19 cellular contexts compared by ENCODE assay signal in the genomic region with DNA sequence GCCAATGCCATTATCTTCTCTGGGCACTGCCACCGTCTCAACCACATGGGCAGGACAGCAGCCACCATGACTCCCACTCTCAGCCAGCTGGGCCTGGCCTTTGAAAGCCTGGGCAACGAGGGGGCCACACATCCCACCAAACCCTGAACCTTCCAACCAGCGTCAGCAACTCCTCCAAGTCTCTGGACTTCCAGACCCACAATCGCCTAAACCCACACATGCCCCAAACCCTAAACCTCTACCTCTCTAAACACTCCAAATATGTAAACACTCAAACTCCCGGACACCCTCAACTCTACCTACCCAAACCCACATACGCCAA. TPM values are rescaled to one million over a fixed set of nuclear protein-coding genes. Genes with fewer than 3 reads are reported as not detected.
DNase-seq lines count a peak whose midpoint lies in the region; ATAC-seq, FAIRE-seq and TF ChIP-seq lines count a peak whose summit lies in the region.
"Had no signal": no experiment of that assay in that cellular context is flagged by ENCODE, and none has a peak within 500 bp of the region (broad histone marks: within the 10 kb centered on the region; RNA-seq: fewer than 3 reads in every experiment).

No MANE protein-coding gene starts in this region.

- TF ChIP-seq POLR2A in K562 (conservative IDR thresholded peaks at IDR 0.05) (no peak), gastrocnemius medialis (IDR thresholded peaks at IDR 0.05) (no peak)

- no TSS peak for BruUV-seq in K562 (replicated peaks; lab: Mats Ljungman, UMichigan)

- H3K27ac Mint-ChIP-seq in activated CD8-positive, alpha-beta memory T cell treated with anti-CD3 and anti-CD28 coated beads, Interleukin-2, amount 10 ng/mL, durations not matched to agents 7 days and 5 days, result no peak overlapping the region
- H3K27ac Mint-ChIP-seq: activated CD4-positive, alpha-beta T cell treated with anti-CD3 and anti-CD28 coated beads for 36 hours; activated naive CD8-positive, alpha-beta T cell treated with anti-CD3 and anti-CD28 coated beads, Interleukin-2, amount 50 U/mL, for 24 hours; activated T-helper 2 cell treated with anti-CD3 and anti-CD28 coated beads, Interferon-gamma antibody, Interleukin-2, Interleukin-4, amounts not matched to agents 10 μg/mL and 5 μg/mL and 100 μg/mL, durations not matched to agents 14 hours and 24 hours and 36 hours had no signal

- H3K4me1 ChIP-seq in BLaER1 treated with 17β-estradiol and CSF1 and Interleukin-3, amounts not matched to agents 10 nM and 100 nM, result peaks cover 46 to 60% (median 54%) of the 10 kb centered on the region in 10 experiments
- peaks cover 38 to 39% of the 10 kb centered on the region in 2 experiments for H3K4me1 ChIP-seq in K562 (replicated peaks in 1 of 2; ENCODE audit: control insufficient read depth in 2 of 2, insufficient read depth in 2 of 2, low read length in 2 of 2)
- peaks cover 16% of the 10 kb centered on the region for H3K4me1 ChIP-seq in hepatocyte (ENCODE audit: insufficient read depth)
- no peaks in the 10 kb centered on the region for H3K4me1 ChIP-seq in psoas muscle
- H3K4me1 ChIP-seq in gastrocnemius medialis, result no peaks in the 10 kb centered on the region

- H3K27ac ChIP-seq in BLaER1 treated with 17β-estradiol and CSF1 and Interleukin-3, amounts not matched to agents 10 nM and 100 nM, result peak overlapping the region in 8 of 11 experiments; percentile 62 to 77 (median 72); a peak in 15 of 22 replicates
- H3K27ac ChIP-seq in K562 (ENCODE audit: extremely low read depth, low read depth, low read length) (no peak overlapping the region), hepatocyte (no peak overlapping the region), psoas muscle (no peak overlapping the region), gastrocnemius medialis (no peak overlapping the region)
- H3K27ac ChIP-seq: KMS-11, thoracic aorta had no signal

- in situ Hi-C loops in K562 (cut with MboI), result no loop called here
- in situ Hi-C loops in gastrocnemius medialis (cut with MboI; ENCODE audit: low sequenced_read_pairs in 4 of 4), result no loop called here

- peaks cover 2% of the 10 kb centered on the region for H3K27me3 Mint-ChIP-seq in activated CD8-positive, alpha-beta memory T cell treated with anti-CD3 and anti-CD28 coated beads, Interleukin-2, amount 10 ng/mL, durations not matched to agents 7 days and 5 days

- peaks cover 0 to 33% (median 5%) of the 10 kb centered on the region in 11 experiments; a peak in 11 of 22 replicates for H3K36me3 ChIP-seq in BLaER1 treated with 17β-estradiol and CSF1 and Interleukin-3, amounts not matched to agents 10 nM and 100 nM
- H3K36me3 ChIP-seq in K562 (ENCODE audit: control insufficient read depth, insufficient read depth, low read length) (no peaks in the 10 kb centered on the region), hepatocyte (replicated peaks; ENCODE audit: insufficient read depth, low read depth) (no peaks in the 10 kb centered on the region), psoas muscle (ENCODE audit: insufficient read depth in 1 of 2, low read depth in 1 of 2) (no peaks in the 10 kb centered on the region), gastrocnemius medialis (no peaks in the 10 kb centered on the region)
- H3K36me3 ChIP-seq: thoracic aorta had no signal

- H3K27me3 ChIP-seq in BLaER1 treated with 17β-estradiol and CSF1 and Interleukin-3, amounts not matched to agents 10 nM and 100 nM, result no peaks in the 10 kb centered on the region
- H3K27me3 ChIP-seq in K562 (ENCODE audit: control insufficient read depth in 2 of 2, insufficient read depth in 2 of 2, low read length in 2 of 2), result no peaks in the 10 kb centered on the region
- H3K27me3 ChIP-seq in hepatocyte, result no peaks in the 10 kb centered on the region
- peaks cover 0 to 17% (median 3%) of the 10 kb centered on the region in 3 donors for H3K27me3 ChIP-seq in psoas muscle (ENCODE audit: insufficient read depth in 3 of 3, low read length in 2 of 3)
- peaks cover 0 to 2% (median 0%) of the 10 kb centered on the region in 3 donors for H3K27me3 ChIP-seq in gastrocnemius medialis

- 39% methylated on average over 6 of the region's 6 CpGs for WGBS in K562 (ENCODE audit: insufficient coverage, low coverage, missing lambda C conversion rate)
- WGBS in hepatocyte (ENCODE audit: low lambda C conversion rate, missing lambda C conversion rate), result 84% methylated on average over 6 of the region's 6 CpGs
- WGBS in psoas muscle, 3 donors, result 57 to 63% (median 61%) methylated on average over 6 of the region's 6 CpGs

- no peak overlapping the region for H3K4me3 Mint-ChIP-seq in activated CD8-positive, alpha-beta memory T cell treated with anti-CD3 and anti-CD28 coated beads, Interleukin-2, amount 10 ng/mL, durations not matched to agents 7 days and 5 days
- H3K4me3 Mint-ChIP-seq: activated CD4-positive, alpha-beta T cell treated with anti-CD3 and anti-CD28 coated beads for 36 hours; activated naive CD8-positive, alpha-beta T cell treated with anti-CD3 and anti-CD28 coated beads, Interleukin-2, amount 50 U/mL, for 24 hours had no signal

- H3K9me1 ChIP-seq in K562 (ENCODE audit: control insufficient read depth, insufficient read depth, low read length), result no peaks in the 10 kb centered on the region

- no peak for TF ChIP-seq EP300 in K562 (IDR thresholded peaks at IDR 0.05; ENCODE audit: low read length)

- H3K4me3 ChIP-seq in BLaER1 treated with 17β-estradiol and CSF1 and Interleukin-3, amounts not matched to agents 10 nM and 100 nM, result peak overlapping the region in 7 of 10 experiments; percentile 46 to 70 (median 58); a peak in 13 of 20 replicates
- H3K4me3 ChIP-seq in K562 (no peak overlapping the region), hepatocyte (no peak overlapping the region), psoas muscle (peak overlapping the region; percentile 48), gastrocnemius medialis (peak overlapping the region in 1 of 4 donors; percentile 8)
- H3K4me3 ChIP-seq: thoracic aorta had no signal

- H3K9ac ChIP-seq in BLaER1 treated with 17β-estradiol and CSF1 and Interleukin-3, amounts not matched to agents 10 nM and 100 nM, result peak overlapping the region in 6 of 11 experiments; percentile 33 to 72 (median 68); a peak in 8 of 22 replicates
- H3K9ac ChIP-seq in K562 (ENCODE audit: insufficient read depth in 1 of 2, low read depth in 2 of 2, low read length in 2 of 2), result peak overlapping the region in 1 of 2 experiments; percentile 78; a peak in 3 of 4 replicates
- H3K9ac ChIP-seq: KMS-11 had no signal

- H3K79me2 ChIP-seq in K562 (ENCODE audit: control insufficient read depth, insufficient read depth, low read length) (no peaks in the 10 kb centered on the region), hepatocyte (no peaks in the 10 kb centered on the region)

- H3K9me3 ChIP-seq in BLaER1 treated with 17β-estradiol and CSF1 and Interleukin-3, amounts not matched to agents 10 nM and 100 nM (replicated peaks in 1 of 11), result no peaks in the 10 kb centered on the region
- H3K9me3 ChIP-seq in K562 (replicated peaks; ENCODE audit: control insufficient read depth, insufficient read depth, low read depth, low read length) (no peaks in the 10 kb centered on the region), hepatocyte (ENCODE audit: low read depth) (no peaks in the 10 kb centered on the region), psoas muscle (no peaks in the 10 kb centered on the region), gastrocnemius medialis (no peaks in the 10 kb centered on the region)
- H3K9me3 ChIP-seq: thoracic aorta had no signal

- H3K36me3 Mint-ChIP-seq in activated CD8-positive, alpha-beta memory T cell treated with anti-CD3 and anti-CD28 coated beads, Interleukin-2, amount 10 ng/mL, durations not matched to agents 7 days and 5 days, result no peaks in the 10 kb centered on the region

- FAIRE-seq in K562 (lab: Jason Lieb, UNC), result no peak

- TF ChIP-seq CTCF in K562 (IDR thresholded peaks at IDR 0.05 in 2 of 3, conservative IDR thresholded peaks at IDR 0.05 in 1 of 3; ENCODE audit: insufficient read depth in 2 of 3, low read depth in 1 of 3, low read length in 3 of 3) (no peak), hepatocyte (IDR thresholded peaks at IDR 0.05; ENCODE audit: poor library complexity) (no peak), psoas muscle (IDR thresholded peaks at IDR 0.05) (no peak), omental fat pad (IDR thresholded peaks at IDR 0.05) (no peak), gastrocnemius medialis (IDR thresholded peaks at IDR 0.05 in 4 of 5, conservative IDR thresholded peaks at IDR 0.05 in 1 of 5) (no peak)

- intact Hi-C loops in K562 (cut with micrococcal nuclease), result loop anchor here (2.0 kb wide), 1 partner anchor 17 kb away; the partner anchor contains the start of gene GPR108
- intact Hi-C loops in psoas muscle (cut with DNase I), result no loop called here
- intact Hi-C loops in gastrocnemius medialis (cut with DNase I; ENCODE audit: low total_unique reads), result no loop called here

- H3K9me2 ChIP-seq in hepatocyte (replicated peaks; ENCODE audit: insufficient read depth), result no peaks in the 10 kb centered on the region

- peaks cover 38% of the 10 kb centered on the region for H3K4me1 Mint-ChIP-seq in activated CD8-positive, alpha-beta memory T cell treated with anti-CD3 and anti-CD28 coated beads, Interleukin-2, amount 10 ng/mL, durations not matched to agents 7 days and 5 days

- peaks cover 6% of the 10 kb centered on the region for H3K9me3 Mint-ChIP-seq in activated CD8-positive, alpha-beta memory T cell treated with anti-CD3 and anti-CD28 coated beads, Interleukin-2, amount 10 ng/mL, durations not matched to agents 7 days and 5 days (ENCODE audit: low read depth)
- H3K9me3 Mint-ChIP-seq: activated T-helper 2 cell treated with anti-CD3 and anti-CD28 coated beads, Interferon-gamma antibody, Interleukin-2, Interleukin-4, amounts not matched to agents 10 μg/mL and 5 μg/mL and 100 μg/mL, durations not matched to agents 14 hours and 24 hours and 36 hours had no signal

- POLR2A ChIA-PET in K562 (lab: Yijun Ruan, JAX), result no interaction called here

- no peak for ATAC-seq in K562
- no peak for ATAC-seq in psoas muscle
- ATAC-seq in omental fat pad (ENCODE audit: low FRiP score), result no peak
- no peak for ATAC-seq in HG02840 (IDR thresholded peaks at IDR 0.05; ENCODE audit: low FRiP score, unreplicated experiment)
- no peak for ATAC-seq in gastrocnemius medialis
- no peak for ATAC-seq in activated CD8-positive, alpha-beta memory T cell treated with anti-CD3 and anti-CD28 coated beads, Interleukin-2, amount 10 ng/mL, durations not matched to agents 7 days and 5 days

- H2AFZ ChIP-seq in K562 (ENCODE audit: low read depth, low read length) (peak overlapping the region; percentile 96), hepatocyte (no peak overlapping the region)

- DNase-seq in K562 (ENCODE audit: extremely low read depth in 1 of 4, low spot score in 3 of 4), result no peak
- no peak for DNase-seq in hepatocyte (ENCODE audit: low spot score)
- DNase-seq in psoas muscle, result no peak
- DNase-seq in omental fat pad (ENCODE audit: low spot score), result no peak
- no peak for DNase-seq in gastrocnemius medialis
- no peak for DNase-seq in activated CD8-positive, alpha-beta memory T cell treated with anti-CD3 and anti-CD28 coated beads, Interleukin-2, amount 10 ng/mL, durations not matched to agents 7 days and 5 days
- DNase-seq: NCI-H2029 treated with DMSO at 0.1 percent for 48 hours; NK-92 treated with Interleukin-12 subunit alpha and Interleukin-12 subunit beta, amount 100 ng/mL, for 24 hours; stimulated activated CD4-positive, alpha-beta T cell treated with anti-CD3 and anti-CD28 coated beads, Interleukin-4, amount 100 ng/mL, for 4 hours had no signal

- peaks cover 0 to 28% (median 0%) of the 10 kb centered on the region in 11 experiments; a peak in 3 of 22 replicates for H4K20me1 ChIP-seq in BLaER1 treated with 17β-estradiol and CSF1 and Interleukin-3, amounts not matched to agents 10 nM and 100 nM
- H4K20me1 ChIP-seq in K562 (replicated peaks; ENCODE audit: control insufficient read depth, insufficient read depth, low read length), result no peaks in the 10 kb centered on the region
- H4K20me1 ChIP-seq in hepatocyte (ENCODE audit: insufficient read depth, poor library complexity, severe bottlenecking), result no peaks in the 10 kb centered on the region

- no peak for TF ChIP-seq RAD21 in K562 (CRISPR knock-in tag; conservative IDR thresholded peaks at IDR 0.05 in 1 of 2, IDR thresholded peaks at IDR 0.05 in 1 of 2)

- CTCF ChIA-PET in K562 (lab: Yijun Ruan, JAX; ENCODE audit: low intra/inter-chr PET ratio), result no interaction called here
- CTCF ChIA-PET in activated CD8-positive, alpha-beta memory T cell treated with anti-CD3 and anti-CD28 coated beads, Interleukin-2, amount 10 ng/mL, durations not matched to agents 7 days and 5 days (lab: Charles Lee), result no interaction called here

- peak overlapping the region in 10 of 11 experiments; percentile 75 to 95 (median 90); a peak in 18 of 22 replicates for H3K4me2 ChIP-seq in BLaER1 treated with 17β-estradiol and CSF1 and Interleukin-3, amounts not matched to agents 10 nM and 100 nM
- H3K4me2 ChIP-seq in K562 (ENCODE audit: insufficient read depth, low read length) (peak overlapping the region; percentile 83; the same call in 1 of the 2 replicates), hepatocyte (peak overlapping the region; percentile 63)
- H3K4me2 ChIP-seq: KMS-11 had no signal

RNA-seq across cellular contexts. Expression of gene C3, which starts 0.9 kb away (rescaled TPM):
- 19.5 and 33.3 TPM in 2 replicates for total RNA-seq in K562 (2011; cell fraction: chromatin; rRNA removed; ENCODE audit: low replicate concordance)
- 14.5 and 17.5 TPM in 2 replicates for total RNA-seq in K562 (2011; cell fraction: nucleolus; rRNA removed)
- 15.2 and 15.6 TPM in 2 replicates for total RNA-seq in K562 (2011; cell fraction: nucleoplasm; rRNA removed)
- total RNA-seq in K562 (2014; rRNA removed), result 0.59 and 2.0 TPM in 2 replicates
- total RNA-seq in K562 (2014; rRNA removed; fragmentation: Illumina TruSeq; extraction: Trizol), result 1.1 and 1.5 TPM in 2 replicates
- 2.1 and 2.2 TPM in 2 replicates for total RNA-seq in K562 (2015; rRNA removed; fragmentation: Illumina TruSeq; extraction: Trizol)
- total RNA-seq in K562 (2021), result 8.0 and 10.6 TPM in 2 replicates
- polyA plus RNA-seq in K562 (2011; rRNA removed), result 9.1 and 40.9 TPM in 2 replicates
- 9.2 and 36.7 TPM in 2 replicates for polyA plus RNA-seq in K562 (2011; cell fraction: cytosol; rRNA removed)
- 23.7 and 50.5 TPM in 2 replicates for polyA plus RNA-seq in K562 (2011; cell fraction: nucleus; rRNA removed)
- polyA plus RNA-seq in K562 (2012), result 7.4 and 20.1 TPM in 2 replicates
- 2.4 and 4.3 TPM in 2 replicates for polyA plus RNA-seq in K562 (2014; fragmentation: Illumina TruSeq; extraction: Trizol)
- 1 to 10 TPM; 1.2 to 2.2 TPM for polyA plus RNA-seq in K562 (2014; fragmentation: Nextera tagmentation; extraction: Ambion mirVana)
- polyA plus RNA-seq in K562 (2014; rRNA removed), result 2.5 and 5.4 TPM in 2 replicates
- polyA minus RNA-seq in K562 (2011; rRNA and poly(A)+ RNA removed), result 6.5 and 24.5 TPM in 2 replicates
- polyA minus RNA-seq in K562 (2011; cell fraction: cytosol; rRNA and poly(A)+ RNA removed), result 23.9 and 64.6 TPM in 2 replicates
- polyA minus RNA-seq in K562 (2011; cell fraction: nucleus; rRNA and poly(A)+ RNA removed), result 16.2 and 39.1 TPM in 2 replicates
- 563 and 814 TPM in 2 replicates for total RNA-seq in hepatocyte
- 493 and 556 TPM in 2 replicates for polyA plus RNA-seq in hepatocyte
- 100 to 1,000 TPM in 2 of 4 donors, 10 to 100 TPM in 2; 78.6 to 120 (median 94.9) TPM for total RNA-seq in psoas muscle
- 10 to 100 TPM; 37.7 to 88.8 (median 72.7) TPM for polyA plus RNA-seq in psoas muscle
- 1,000 to 10,000 TPM; 1,035 to 6,271 (median 2,305) TPM for total RNA-seq in omental fat pad
- total RNA-seq in gastrocnemius medialis, result 100 to 1,000 TPM in 1 of 4 donors, 10 to 100 TPM in 3; 25.9 to 121 (median 70.6) TPM
- total RNA-seq in activated CD8-positive, alpha-beta memory T cell treated with anti-CD3 and anti-CD28 coated beads, Interleukin-2, amount 10 ng/mL, durations not matched to agents 7 days and 5 days, result 1 to 10 TPM in 1 of 2 experiments, under 1 TPM in 1; 0.67 to 1.0 TPM

RNA-seq across cellular contexts. Expression of gene GPR108, which starts 17.9 kb away (rescaled TPM):
- 45.9 and 112 TPM in 2 replicates for total RNA-seq in K562 (2011; cell fraction: chromatin; rRNA removed; ENCODE audit: low replicate concordance)
- total RNA-seq in K562 (2011; cell fraction: nucleolus; rRNA removed), result 96.6 and 107 TPM in 2 replicates
- total RNA-seq in K562 (2011; cell fraction: nucleoplasm; rRNA removed), result 72.1 and 74.9 TPM in 2 replicates
- total RNA-seq in K562 (2014; rRNA removed) (23.8 and 33.5 TPM in 2 replicates), K562 (2014; rRNA removed; fragmentation: Illumina TruSeq; extraction: Trizol) (12.3 and 16.4 TPM in 2 replicates), K562 (2015; rRNA removed; fragmentation: Illumina TruSeq; extraction: Trizol) (21.9 and 24.4 TPM in 2 replicates), K562 (2021) (31.1 and 33.1 TPM in 2 replicates), hepatocyte (59.0 and 66.6 TPM in 2 replicates), psoas muscle (10 to 100 TPM; 12.5 to 27.8 (median 21.3) TPM), omental fat pad (10 to 100 TPM; 34.5 to 68.4 (median 62.0) TPM), gastrocnemius medialis (10 to 100 TPM; 22.6 to 40.3 (median 32.3) TPM)
- polyA plus RNA-seq in K562 (2011; rRNA removed) (29.8 and 46.5 TPM in 2 replicates), K562 (2014; fragmentation: Illumina TruSeq; extraction: Trizol) (32.3 and 33.2 TPM in 2 replicates), K562 (2014; fragmentation: Nextera tagmentation; extraction: Ambion mirVana) (1 to 10 TPM; 2.4 to 6.1 TPM), K562 (2014; rRNA removed) (32.9 and 36.4 TPM in 2 replicates), hepatocyte (120 TPM in 2 replicates), psoas muscle (10 to 100 TPM; 19.3 to 25.7 (median 25.0) TPM)
- polyA plus RNA-seq in K562 (2011; cell fraction: cytosol; rRNA removed), result 43.8 and 51.1 TPM in 2 replicates
- 180 and 195 TPM in 2 replicates for polyA plus RNA-seq in K562 (2011; cell fraction: nucleus; rRNA removed)
- polyA plus RNA-seq in K562 (2012), result 29.9 and 65.7 TPM in 2 replicates
- 22.3 and 35.9 TPM in 2 replicates for polyA minus RNA-seq in K562 (2011; rRNA and poly(A)+ RNA removed)
- 21.0 and 22.6 TPM in 2 replicates for polyA minus RNA-seq in K562 (2011; cell fraction: cytosol; rRNA and poly(A)+ RNA removed)
- polyA minus RNA-seq in K562 (2011; cell fraction: nucleus; rRNA and poly(A)+ RNA removed), result 18.7 and 34.9 TPM in 2 replicates
- total RNA-seq in activated CD8-positive, alpha-beta memory T cell treated with anti-CD3 and anti-CD28 coated beads, Interleukin-2, amount 10 ng/mL, durations not matched to agents 7 days and 5 days, result 100 to 1,000 TPM in 1 of 2 experiments, 10 to 100 TPM in 1; 77.2 to 100 TPM

RNA-seq across cellular contexts. Expression of gene TRIP10, which starts 20.0 kb away (rescaled TPM):
- 67.3 and 119 TPM in 2 replicates for total RNA-seq in K562 (2011; cell fraction: chromatin; rRNA removed; ENCODE audit: low replicate concordance)
- total RNA-seq in K562 (2011; cell fraction: nucleolus; rRNA removed), result 65.3 and 66.5 TPM in 2 replicates
- 53.5 and 66.7 TPM in 2 replicates for total RNA-seq in K562 (2011; cell fraction: nucleoplasm; rRNA removed)
- 57.4 and 61.8 TPM in 2 replicates for total RNA-seq in K562 (2014; rRNA removed)
- 23.6 and 29.4 TPM in 2 replicates for total RNA-seq in K562 (2014; rRNA removed; fragmentation: Illumina TruSeq; extraction: Trizol)
- total RNA-seq in K562 (2015; rRNA removed; fragmentation: Illumina TruSeq; extraction: Trizol), result 34.6 and 36.1 TPM in 2 replicates
- 59.1 and 63.2 TPM in 2 replicates for total RNA-seq in K562 (2021)
- polyA plus RNA-seq in K562 (2011; rRNA removed), result 29.1 and 39.3 TPM in 2 replicates
- 22.8 and 30.6 TPM in 2 replicates for polyA plus RNA-seq in K562 (2011; cell fraction: cytosol; rRNA removed)
- polyA plus RNA-seq in K562 (2011; cell fraction: nucleus; rRNA removed), result 113 and 133 TPM in 2 replicates
- 47.5 and 50.8 TPM in 2 replicates for polyA plus RNA-seq in K562 (2012)
- 56.2 and 56.7 TPM in 2 replicates for polyA plus RNA-seq in K562 (2014; fragmentation: Illumina TruSeq; extraction: Trizol)
- polyA plus RNA-seq in K562 (2014; fragmentation: Nextera tagmentation; extraction: Ambion mirVana), result 1 to 10 TPM; 1.2 to 2.7 TPM
- 66.6 and 66.8 TPM in 2 replicates for polyA plus RNA-seq in K562 (2014; rRNA removed)
- 17.1 and 20.3 TPM in 2 replicates for polyA minus RNA-seq in K562 (2011; rRNA and poly(A)+ RNA removed)
- polyA minus RNA-seq in K562 (2011; cell fraction: cytosol; rRNA and poly(A)+ RNA removed), result 18.3 and 21.0 TPM in 2 replicates
- polyA minus RNA-seq in K562 (2011; cell fraction: nucleus; rRNA and poly(A)+ RNA removed), result 21.3 and 30.1 TPM in 2 replicates
- total RNA-seq in hepatocyte, result 48.8 and 50.5 TPM in 2 replicates
- 79.5 and 85.7 TPM in 2 replicates for polyA plus RNA-seq in hepatocyte
- total RNA-seq in psoas muscle, result 100 to 1,000 TPM; 215 to 264 (median 223) TPM
- polyA plus RNA-seq in psoas muscle, result 100 to 1,000 TPM; 104 to 297 (median 234) TPM
- 100 to 1,000 TPM in 1 of 4 donors, 10 to 100 TPM in 3; 42.5 to 110 (median 66.6) TPM for total RNA-seq in omental fat pad
- total RNA-seq in gastrocnemius medialis, result 100 to 1,000 TPM; 130 to 237 (median 178) TPM
- total RNA-seq in activated CD8-positive, alpha-beta memory T cell treated with anti-CD3 and anti-CD28 coated beads, Interleukin-2, amount 10 ng/mL, durations not matched to agents 7 days and 5 days, result 10 to 100 TPM; 13.7 to 22.2 TPM

RNA-seq across cellular contexts. Expression of gene SH2D3A, which starts 47.7 kb away (rescaled TPM):
- 17.3 and 38.7 TPM in 2 replicates for total RNA-seq in K562 (2011; cell fraction: chromatin; rRNA removed; ENCODE audit: low replicate concordance)
- total RNA-seq in K562 (2011; cell fraction: nucleolus; rRNA removed), result 28.7 and 29.6 TPM in 2 replicates
- 21.3 and 22.0 TPM in 2 replicates for total RNA-seq in K562 (2011; cell fraction: nucleoplasm; rRNA removed)
- total RNA-seq in K562 (2014; rRNA removed), result 20.0 and 25.9 TPM in 2 replicates
- total RNA-seq in K562 (2014; rRNA removed; fragmentation: Illumina TruSeq; extraction: Trizol), result 3.0 and 4.8 TPM in 2 replicates
- total RNA-seq in K562 (2015; rRNA removed; fragmentation: Illumina TruSeq; extraction: Trizol), result 8.6 and 8.9 TPM in 2 replicates
- 19.4 and 26.3 TPM in 2 replicates for total RNA-seq in K562 (2021)
- polyA plus RNA-seq in K562 (2011; rRNA removed), result 8.7 and 13.4 TPM in 2 replicates
- polyA plus RNA-seq in K562 (2011; cell fraction: cytosol; rRNA removed), result 12.2 and 22.2 TPM in 2 replicates
- polyA plus RNA-seq in K562 (2011; cell fraction: nucleus; rRNA removed), result 20.1 and 35.1 TPM in 2 replicates
- 10.3 and 10.8 TPM in 2 replicates for polyA plus RNA-seq in K562 (2012)
- polyA plus RNA-seq in K562 (2014; fragmentation: Illumina TruSeq; extraction: Trizol), result 9.6 and 17.7 TPM in 2 replicates
- polyA plus RNA-seq in K562 (2014; fragmentation: Nextera tagmentation; extraction: Ambion mirVana), result under 1 TPM; 0.75 to 0.83 TPM
- 19.8 and 24.8 TPM in 2 replicates for polyA plus RNA-seq in K562 (2014; rRNA removed)
- 3.0 and 4.7 TPM in 2 replicates for polyA minus RNA-seq in K562 (2011; rRNA and poly(A)+ RNA removed)
- 8.7 and 11.1 TPM in 2 replicates for polyA minus RNA-seq in K562 (2011; cell fraction: cytosol; rRNA and poly(A)+ RNA removed)
- 17.0 and 18.8 TPM in 2 replicates for polyA minus RNA-seq in K562 (2011; cell fraction: nucleus; rRNA and poly(A)+ RNA removed)
- total RNA-seq in hepatocyte, result 14.8 and 18.9 TPM in 2 replicates
- 19.6 and 26.0 TPM in 2 replicates for polyA plus RNA-seq in hepatocyte
- under 1 TPM in 1 of 4 donors, not detected in 3; 0.13 TPM for total RNA-seq in psoas muscle
- polyA plus RNA-seq in psoas muscle, result under 1 TPM; 0.07 to 0.17 (median 0.10) TPM
- total RNA-seq in omental fat pad, result 1 to 10 TPM in 3 of 4 donors, not detected in 1; 1.3 to 3.4 (median 2.0) TPM
- total RNA-seq in gastrocnemius medialis, result not detected
- total RNA-seq in activated CD8-positive, alpha-beta memory T cell treated with anti-CD3 and anti-CD28 coated beads, Interleukin-2, amount 10 ng/mL, durations not matched to agents 7 days and 5 days, result 10 to 100 TPM; 13.8 to 22.3 TPM
- total RNA-seq: myocyte had no signal

RNA-seq across cellular contexts. Expression of gene TNFSF14, which starts 49.5 kb away (rescaled TPM):
- 0.26 and 0.42 TPM in 2 replicates for total RNA-seq in K562 (2011; cell fraction: chromatin; rRNA removed; ENCODE audit: low replicate concordance)
- 0.39 and 0.50 TPM in 2 replicates for total RNA-seq in K562 (2011; cell fraction: nucleolus; rRNA removed)
- total RNA-seq in K562 (2011; cell fraction: nucleoplasm; rRNA removed), result 0.15 and 0.76 TPM in 2 replicates
- total RNA-seq in K562 (2014; rRNA removed) (0.08 TPM in 1 of 2 replicates, not detected in the other), K562 (2014; rRNA removed; fragmentation: Illumina TruSeq; extraction: Trizol) (0.04 and 0.06 TPM in 2 replicates), K562 (2015; rRNA removed; fragmentation: Illumina TruSeq; extraction: Trizol) (0.04 and 0.07 TPM in 2 replicates), K562 (2021) (0.20 and 0.42 TPM in 2 replicates), hepatocyte (1.5 and 4.0 TPM in 2 replicates), psoas muscle (under 1 TPM in 3 of 4 donors, not detected in 1; 0.06 to 0.81 (median 0.27) TPM), omental fat pad (10 to 100 TPM in 2 of 4 donors, 1 to 10 TPM in 2; 3.6 to 66.5 (median 26.3) TPM), gastrocnemius medialis (not detected)
- polyA plus RNA-seq in K562 (2011; rRNA removed) (0.32 and 0.38 TPM in 2 replicates), K562 (2014; fragmentation: Illumina TruSeq; extraction: Trizol) (0.12 and 0.15 TPM in 2 replicates), K562 (2014; fragmentation: Nextera tagmentation; extraction: Ambion mirVana) (under 1 TPM; 0.01 to 0.04 TPM), K562 (2014; rRNA removed) (not detected in 2 replicates), hepatocyte (3.9 and 4.8 TPM in 2 replicates), psoas muscle (under 1 TPM; 0.01 to 0.34 (median 0.09) TPM)
- polyA plus RNA-seq in K562 (2011; cell fraction: cytosol; rRNA removed), result 0.55 and 0.59 TPM in 2 replicates
- 0.27 and 0.34 TPM in 2 replicates for polyA plus RNA-seq in K562 (2011; cell fraction: nucleus; rRNA removed)
- 0.20 and 0.26 TPM in 2 replicates for polyA plus RNA-seq in K562 (2012)
- 0.74 and 0.87 TPM in 2 replicates for polyA minus RNA-seq in K562 (2011; rRNA and poly(A)+ RNA removed)
- 0.29 TPM in 1 of 2 replicates, not detected in the other for polyA minus RNA-seq in K562 (2011; cell fraction: cytosol; rRNA and poly(A)+ RNA removed)
- polyA minus RNA-seq in K562 (2011; cell fraction: nucleus; rRNA and poly(A)+ RNA removed), result 0.11 and 0.13 TPM in 2 replicates
- 10 to 100 TPM; 31.1 to 55.9 TPM for total RNA-seq in activated CD8-positive, alpha-beta memory T cell treated with anti-CD3 and anti-CD28 coated beads, Interleukin-2, amount 10 ng/mL, durations not matched to agents 7 days and 5 days
- total RNA-seq: glomerular endothelial cell, myocyte, NCI-H460 had no signal

Comparison
In these comparisons a context has a peak if more than half of its experiments do, and no peak if none do; other contexts are left out.
1. H3K27ac ChIP-seq: peak in BLaER1 treated with 17β-estradiol and CSF1 and Interleukin-3, amounts not matched to agents 10 nM and 100 nM (8 of 11); none in K562 (single experiment), hepatocyte (single experiment), psoas muscle (single experiment) and gastrocnemius medialis (0 of 4).
2. H3K4me3 ChIP-seq: peak in BLaER1 treated with 17β-estradiol and CSF1 and Interleukin-3, amounts not matched to agents 10 nM and 100 nM (7 of 10) and psoas muscle (single experiment); none in K562 (single experiment) and hepatocyte (single experiment).
3. Peak in every context shown above with its lines, with median percentiles within 50 percentile points of each other: H3K4me2 ChIP-seq.